8 cellular contexts compared by ENCODE assay signal in genomic region chr1:151540021-151540981, GRCh38. TPM values are rescaled to one million over a fixed set of nuclear protein-coding genes. Genes with fewer than 3 reads are reported as not detected.
DNase-seq lines count a peak whose midpoint lies in the region; ATAC-seq and TF ChIP-seq lines count a peak whose summit lies in the region.

A gene with protein sequence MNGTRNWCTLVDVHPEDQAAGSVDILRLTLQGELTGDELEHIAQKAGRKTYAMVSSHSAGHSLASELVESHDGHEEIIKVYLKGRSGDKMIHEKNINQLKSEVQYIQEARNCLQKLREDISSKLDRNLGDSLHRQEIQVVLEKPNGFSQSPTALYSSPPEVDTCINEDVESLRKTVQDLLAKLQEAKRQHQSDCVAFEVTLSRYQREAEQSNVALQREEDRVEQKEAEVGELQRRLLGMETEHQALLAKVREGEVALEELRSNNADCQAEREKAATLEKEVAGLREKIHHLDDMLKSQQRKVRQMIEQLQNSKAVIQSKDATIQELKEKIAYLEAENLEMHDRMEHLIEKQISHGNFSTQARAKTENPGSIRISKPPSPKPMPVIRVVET (plus strand): TSS chr1:151540309. CDS start chr1:151540367, 58 bp downstream.

- H3K4me1 ChIP-seq in adrenal gland (replicated peaks in 1 of 2) (peaks cover 7 to 13% of the 10 kb centered on the region in 2 donors), left ventricle myocardium inferior (peaks cover 27% of the 10 kb centered on the region), prostate gland (replicated peaks) (peaks cover 15% of the 10 kb centered on the region), urinary bladder (ENCODE audit: insufficient read depth) (peaks cover 4% of the 10 kb centered on the region)

- H3K9me3 ChIP-seq in adrenal gland (replicated peaks in 1 of 3) (no peaks in the 10 kb centered on the region), left ventricle myocardium inferior (replicated peaks) (no peaks in the 10 kb centered on the region), prostate gland (no peaks in the 10 kb centered on the region)

- WGBS in adrenal gland, 4 donors: 1 to 3% (median 2%) methylated on average over 23 to 70 of the region's 70 CpGs
- WGBS in prostate gland: 1% methylated on average over 69 of the region's 70 CpGs
- 2% methylated on average over 70 of the region's 70 CpGs for WGBS in urinary bladder

- H3K36me3 ChIP-seq in adrenal gland (replicated peaks in 1 of 2): no peaks in the 10 kb centered on the region
- no peaks in the 10 kb centered on the region for H3K36me3 ChIP-seq in left ventricle myocardium inferior
- no peaks in the 10 kb centered on the region for H3K36me3 ChIP-seq in prostate gland
- H3K36me3 ChIP-seq in urinary bladder (ENCODE audit: insufficient read depth): no peaks in the 10 kb centered on the region

- H3K4me3 ChIP-seq in adrenal gland (peak within 1 kb of the TSS; percentile 5 to 89 (median 64)), left ventricle myocardium inferior (peak within 1 kb of the TSS; percentile 91), prostate gland (peak within 1 kb of the TSS; percentile 63 to 70), urinary bladder (ENCODE audit: low read depth, low read length) (peak within 1 kb of the TSS; percentile 59)

- TF ChIP-seq CTCF in GM10266 (IDR thresholded peaks at IDR 0.05; ENCODE audit: control insufficient read depth, insufficient read depth, low read depth, missing control alignments) (no peak), adrenal gland (IDR thresholded peaks at IDR 0.05) (no peak), left ventricle myocardium inferior (IDR thresholded peaks at IDR 0.05; ENCODE audit: borderline replicate concordance) (no peak), prostate gland (IDR thresholded peaks at IDR 0.05) (peak in 2 of 4 experiments; percentile 4 to 17)

- peak; percentile 89 for ATAC-seq in HG02623 (IDR thresholded peaks at IDR 0.05; ENCODE audit: unreplicated experiment)

- H3K27ac ChIP-seq in adrenal gland: peak within 1 kb of the TSS; percentile 25 to 93 (median 84)
- H3K27ac ChIP-seq in left ventricle myocardium inferior (replicated peaks): peak within 1 kb of the TSS; percentile 68
- H3K27ac ChIP-seq in prostate gland: peak within 1 kb of the TSS; percentile 96 to 97
- peak within 1 kb of the TSS; percentile 73 for H3K27ac ChIP-seq in urinary bladder (ENCODE audit: low read depth)

- TF ChIP-seq POLR2A in adrenal gland (IDR thresholded peaks at IDR 0.05) (peak; percentile 80 to 91), prostate gland (IDR thresholded peaks at IDR 0.05) (peak; percentile 98)

- H3K27me3 ChIP-seq in adrenal gland (no peaks in the 10 kb centered on the region), left ventricle myocardium inferior (ENCODE audit: low read depth) (no peaks in the 10 kb centered on the region), prostate gland (replicated peaks; ENCODE audit: insufficient read depth) (no peaks in the 10 kb centered on the region)

- intact Hi-C loops in adrenal gland (cut with DNase I): no loop called here
- intact Hi-C loops in left ventricle myocardium inferior (cut with micrococcal nuclease): no loop called here
- intact Hi-C loops in prostate gland (cut with DNase I): loop anchor here (5.0 kb wide), 1 partner anchor 182 kb away; the partner anchor contains the start of gene RIIAD1

- DNase-seq in GM10266 (ENCODE audit: extremely low spot score) (peak; percentile 88), NCI-H1105 treated with DMSO at 0.1 percent for 48 hours (lab: John Stamatoyannopoulos, UW) (peak; percentile 94), T follicular helper cell (ENCODE audit: low read depth) (peak; percentile 92), adrenal gland (peak; percentile 91 to 97 (median 95)), left ventricle myocardium inferior (peak; percentile 91), prostate gland (ENCODE audit: low spot score) (peak; percentile 96)

RNA-seq across cellular contexts. Expression of the gene that starts here (rescaled TPM):
- total RNA-seq in adrenal gland: 10 to 100 TPM in 2 of 8 donors, 1 to 10 TPM in 6; 5.5 to 14.1 (median 8.8) TPM
- polyA plus RNA-seq in adrenal gland: 10 to 100 TPM in 1 of 3 donors, 1 to 10 TPM in 2; 6.8 to 17.9 (median 9.0) TPM
- 3.6 TPM for total RNA-seq in left ventricle myocardium inferior
- 10 to 100 TPM; 15.2 to 29.0 TPM for total RNA-seq in prostate gland
- 9.7 TPM for total RNA-seq in urinary bladder
- 8.5 TPM for polyA plus RNA-seq in urinary bladder

Comparison
In these comparisons a context has a peak if more than half of its experiments do, and no peak if none do; other contexts are left out.
1. Peak in every context shown above with its lines: DNase-seq, ATAC-seq, H3K4me3 ChIP-seq and H3K27ac ChIP-seq.